In genomic region chr18:59143441-59143840, GRCh38 we compare ENCODE assay signal across 9 cellular contexts. TPM values are rescaled to one million over a fixed set of nuclear protein-coding genes. Genes with fewer than 3 reads are reported as not detected.
DNase-seq lines count a peak whose midpoint lies in the region; ATAC-seq, FAIRE-seq and TF ChIP-seq lines count a peak whose summit lies in the region.
"Had no signal": no experiment of that assay in that cellular context is flagged by ENCODE, and none has a peak within 500 bp of the region (broad histone marks: within the 10 kb centered on the region; RNA-seq: fewer than 3 reads in every experiment).

No MANE protein-coding gene starts in this region.

- H3K36me3 ChIP-seq in neuronal stem cell (replicated peaks in 1 of 2; ENCODE audit: control insufficient read depth in 2 of 2, insufficient read depth in 2 of 2, low read length in 2 of 2): no peaks in the 10 kb centered on the region

- H3K23ac ChIP-seq in neuronal stem cell (ENCODE audit: low read depth, low read length, poor library complexity): no peak overlapping the region

- no peak for ATAC-seq in T-helper 17 cell
- ATAC-seq in stimulated activated effector memory CD8-positive, alpha-beta T cell treated with anti-CD3 and anti-CD28 coated beads, Interleukin-12 subunit alpha, Interleukin-12 subunit beta, amount 100 ng/mL, for 72 hours: no peak
- ATAC-seq in GM21825 (IDR thresholded peaks at IDR 0.05; ENCODE audit: unreplicated experiment): no peak
- ATAC-seq: WTC11 had no signal

- no peak overlapping the region for H3K27ac ChIP-seq in neuronal stem cell (replicated peaks; ENCODE audit: low read length)

- H3K27ac Mint-ChIP-seq in activated naive CD4-positive, alpha-beta T cell treated with anti-CD3 and anti-CD28 coated beads for 36 hours: peak overlapping the region; percentile 78
- peak overlapping the region; percentile 92 for H3K27ac Mint-ChIP-seq in T-helper 17 cell
- H3K27ac Mint-ChIP-seq in stimulated activated effector memory CD8-positive, alpha-beta T cell treated with anti-CD3 and anti-CD28 coated beads, Interleukin-12 subunit alpha, Interleukin-12 subunit beta, amount 100 ng/mL, for 72 hours: peak overlapping the region; percentile 99
- H3K27ac Mint-ChIP-seq: WTC11 had no signal

- peaks cover 62% of the 10 kb centered on the region for H3K4me1 Mint-ChIP-seq in activated naive CD4-positive, alpha-beta T cell treated with anti-CD3 and anti-CD28 coated beads for 36 hours (ENCODE audit: low read depth)
- H3K4me1 Mint-ChIP-seq in T-helper 17 cell: peaks cover 58% of the 10 kb centered on the region
- peaks cover 76% of the 10 kb centered on the region for H3K4me1 Mint-ChIP-seq in stimulated activated effector memory CD8-positive, alpha-beta T cell treated with anti-CD3 and anti-CD28 coated beads, Interleukin-12 subunit alpha, Interleukin-12 subunit beta, amount 100 ng/mL, for 72 hours

- CTCF ChIA-PET in activated naive CD4-positive, alpha-beta T cell treated with anti-CD3 and anti-CD28 coated beads for 36 hours (lab: Charles Lee): interaction anchor here (0.6 to 1.5 kb wide), 2 partner anchors 127 to 164 kb away, joined by 3 to 5 read pairs; no protein-coding TSS in a partner anchor

- WGBS in neuronal stem cell (ENCODE audit: extremely low coverage in 2 of 2, insufficient read length in 2 of 2, insufficient replicate concordance in 1 of 2), 2 donors: no CpG with 5 or more reads among the region's 3 CpGs

- H4K8ac ChIP-seq in neuronal stem cell (ENCODE audit: low read depth, low read length): no peak overlapping the region

- no peaks in the 10 kb centered on the region for H3K27me3 ChIP-seq in neuronal stem cell (ENCODE audit: control insufficient read depth in 3 of 3, insufficient read depth in 3 of 3, low read depth in 1 of 3, low read length in 3 of 3)

- no peak overlapping the region for H3K4ac ChIP-seq in neuronal stem cell (ENCODE audit: low read length)

- H2BK120ac ChIP-seq in neuronal stem cell (ENCODE audit: low read depth, low read length): no peak overlapping the region

- intact Hi-C loops in activated naive CD4-positive, alpha-beta T cell treated with anti-CD3 and anti-CD28 coated beads for 36 hours (cut with micrococcal nuclease): loop anchor here (2.0 to 5.0 kb wide), 5 partner anchors 199 to 1511 kb away; no protein-coding TSS in a partner anchor

- no peak overlapping the region for H3K14ac ChIP-seq in neuronal stem cell (ENCODE audit: low read length)

- H3K27me3 Mint-ChIP-seq in activated naive CD4-positive, alpha-beta T cell treated with anti-CD3 and anti-CD28 coated beads for 36 hours (ENCODE audit: low read depth): no peaks in the 10 kb centered on the region
- no peaks in the 10 kb centered on the region for H3K27me3 Mint-ChIP-seq in T-helper 17 cell

- peaks cover 2% of the 10 kb centered on the region for H3K79me1 ChIP-seq in neuronal stem cell (ENCODE audit: low read depth, low read length)

- no peak overlapping the region for H3K4me2 ChIP-seq in neuronal stem cell (ENCODE audit: insufficient read depth, low read length, poor library complexity, severe bottlenecking)

- peaks cover 1% of the 10 kb centered on the region for H3K36me3 Mint-ChIP-seq in activated naive CD4-positive, alpha-beta T cell treated with anti-CD3 and anti-CD28 coated beads for 36 hours (ENCODE audit: low read depth)
- H3K36me3 Mint-ChIP-seq in T-helper 17 cell (ENCODE audit: low read depth): peaks cover 6% of the 10 kb centered on the region
- H3K36me3 Mint-ChIP-seq in stimulated activated effector memory CD8-positive, alpha-beta T cell treated with anti-CD3 and anti-CD28 coated beads, Interleukin-12 subunit alpha, Interleukin-12 subunit beta, amount 100 ng/mL, for 72 hours: peaks cover 26% of the 10 kb centered on the region
- H3K36me3 Mint-ChIP-seq: WTC11 had no signal

- no peak overlapping the region for H3K4me3 ChIP-seq in neuronal stem cell (ENCODE audit: low read length in 2 of 2)

- TF ChIP-seq POLR2A in H54 (IDR thresholded peaks at IDR 0.05; ENCODE audit: low read depth, low read length): no peak

- H4K91ac ChIP-seq in neuronal stem cell (ENCODE audit: low read depth, low read length, poor library complexity): no peak overlapping the region

- no peak overlapping the region for H3K4me3 Mint-ChIP-seq in activated naive CD4-positive, alpha-beta T cell treated with anti-CD3 and anti-CD28 coated beads for 36 hours
- H3K4me3 Mint-ChIP-seq in T-helper 17 cell: peak overlapping the region; percentile 63
- H3K4me3 Mint-ChIP-seq in stimulated activated effector memory CD8-positive, alpha-beta T cell treated with anti-CD3 and anti-CD28 coated beads, Interleukin-12 subunit alpha, Interleukin-12 subunit beta, amount 100 ng/mL, for 72 hours: peak overlapping the region; percentile 92
- H3K4me3 Mint-ChIP-seq: WTC11 had no signal

- no peak overlapping the region for H2BK15ac ChIP-seq in neuronal stem cell (ENCODE audit: low read length)

- no peak for FAIRE-seq in H54 (lab: Jason Lieb, UNC)
- FAIRE-seq in urothelium cell line (lab: Jason Lieb, UNC): no peak

- H3K9me3 ChIP-seq in T-helper 17 cell (ENCODE audit: control insufficient read depth, low read length, poor library complexity, severe bottlenecking) (no peaks in the 10 kb centered on the region), neuronal stem cell (replicated peaks in 1 of 2; ENCODE audit: control insufficient read depth in 2 of 2, insufficient read depth in 1 of 2, low read depth in 1 of 2, low read length in 2 of 2) (no peaks in the 10 kb centered on the region)

- no peak overlapping the region for H3K18ac ChIP-seq in neuronal stem cell (ENCODE audit: low read length)

- peaks cover 5 to 18% of the 10 kb centered on the region in 2 donors for H3K4me1 ChIP-seq in neuronal stem cell (ENCODE audit: control insufficient read depth in 2 of 2, insufficient read depth in 1 of 2, low read depth in 1 of 2, low read length in 2 of 2)

- no peaks in the 10 kb centered on the region for H3K9me3 Mint-ChIP-seq in activated naive CD4-positive, alpha-beta T cell treated with anti-CD3 and anti-CD28 coated beads for 36 hours
- H3K9me3 Mint-ChIP-seq in stimulated activated effector memory CD8-positive, alpha-beta T cell treated with anti-CD3 and anti-CD28 coated beads, Interleukin-12 subunit alpha, Interleukin-12 subunit beta, amount 100 ng/mL, for 72 hours: no peaks in the 10 kb centered on the region

- H2AK5ac ChIP-seq in neuronal stem cell (ENCODE audit: low read depth, low read length): no peak overlapping the region

- no peak overlapping the region for H2BK12ac ChIP-seq in neuronal stem cell (ENCODE audit: low read length)

- no peak for DNase-seq in activated naive CD4-positive, alpha-beta T cell treated with anti-CD3 and anti-CD28 coated beads for 36 hours
- DNase-seq in activated naive CD4-positive, alpha-beta T cell treated with anti-CD3 and anti-CD28 coated beads, Interleukin-2, amount 50 U/mL, for 16 hours: no peak
- DNase-seq in H54 (ENCODE audit: insufficient read length, low spot score): peak; percentile 4
- DNase-seq in T-helper 17 cell: no peak
- no peak for DNase-seq in stimulated activated effector memory CD8-positive, alpha-beta T cell treated with anti-CD3 and anti-CD28 coated beads, Interleukin-12 subunit alpha, Interleukin-12 subunit beta, amount 100 ng/mL, for 72 hours (ENCODE audit: low spot score in 2 of 2)
- DNase-seq in neuronal stem cell (ENCODE audit: low spot score): no peak
- no peak for DNase-seq in urothelium cell line (ENCODE audit: low spot score)

- H3K9ac ChIP-seq in neuronal stem cell (ENCODE audit: low read depth, low read length, poor library complexity): no peak overlapping the region

- H2BK5ac ChIP-seq in neuronal stem cell (ENCODE audit: low read length): no peak overlapping the region

- no peak overlapping the region for H2AFZ ChIP-seq in neuronal stem cell (ENCODE audit: low read length)

RNA-seq across cellular contexts. Expression of gene SEC11C, which starts 3.8 kb away (rescaled TPM):
- 10 to 100 TPM; 45.0 to 46.7 TPM for total RNA-seq in activated naive CD4-positive, alpha-beta T cell treated with anti-CD3 and anti-CD28 coated beads for 36 hours
- 10 to 100 TPM; 77.7 to 78.9 TPM for total RNA-seq in T-helper 17 cell
- 67.4 TPM for polyA plus RNA-seq in neuronal stem cell (2013, experiment 1 of 2)
- 68.5 TPM for polyA plus RNA-seq in neuronal stem cell (2013, experiment 2 of 2)
